ENCODE assay signal across 22 cellular contexts in the genomic region with DNA sequence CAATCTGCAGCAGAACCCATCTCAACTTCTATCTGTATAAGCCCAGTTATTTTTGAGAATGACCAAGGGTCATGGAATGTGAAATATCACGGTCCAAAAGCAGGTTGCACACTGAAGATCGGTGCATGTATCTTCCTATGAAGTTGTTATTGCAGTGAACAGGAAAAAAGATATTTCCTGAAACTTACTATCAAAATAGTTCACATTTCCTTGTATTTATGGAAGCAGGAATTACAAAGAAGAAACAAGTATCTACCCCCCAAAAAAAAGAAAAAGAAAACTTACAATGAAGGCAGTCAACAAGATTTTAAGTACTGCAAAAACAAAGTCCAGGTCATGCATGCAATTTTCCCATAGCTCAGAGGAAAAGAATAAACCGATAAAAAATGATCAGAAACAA.
DNase-seq lines count a peak whose midpoint lies in the region; ATAC-seq and TF ChIP-seq lines count a peak whose summit lies in the region.
"Had no signal": no experiment of that assay in that cellular context is flagged by ENCODE, and none has a peak within 500 bp of the region (broad histone marks: within the 10 kb centered on the region; RNA-seq: fewer than 3 reads in every experiment).

No MANE protein-coding gene starts in this region.

- peaks cover 26% of the 10 kb centered on the region for H3K4me1 ChIP-seq in left ventricle myocardium inferior
- no peaks in the 10 kb centered on the region for H3K4me1 ChIP-seq in endodermal cell (ENCODE audit: control insufficient read depth, insufficient read depth, low read length)
- H3K4me1 ChIP-seq: A549, SJCRH30 had no signal

- H3K36me3 ChIP-seq in left ventricle myocardium inferior (peaks cover 30% of the 10 kb centered on the region), endodermal cell (ENCODE audit: control insufficient read depth, insufficient read depth, low read length) (peaks cover 23% of the 10 kb centered on the region)

- H3K9me3 ChIP-seq in left ventricle myocardium inferior (replicated peaks), result no peaks in the 10 kb centered on the region
- H3K9me3 ChIP-seq in endodermal cell (ENCODE audit: control insufficient read depth, low read length), result no peaks in the 10 kb centered on the region
- no peaks in the 10 kb centered on the region for H3K9me3 ChIP-seq in T-helper 17 cell (ENCODE audit: control insufficient read depth, low read length, poor library complexity, severe bottlenecking)
- H3K9me3 ChIP-seq: A549, MG63, SJCRH30 had no signal

- peak overlapping the region; percentile 45 for H3K27ac Mint-ChIP-seq in endodermal cell
- no peak overlapping the region for H3K27ac Mint-ChIP-seq in T-helper 17 cell
- H3K27ac Mint-ChIP-seq: B cell, CD14-positive monocyte had no signal

- 94% methylated on average over 3 of the region's 3 CpGs; no CpG with 5 or more reads in 1 of the 2 experiments for WGBS in endodermal cell (ENCODE audit: insufficient coverage in 1 of 2, insufficient read length in 1 of 2), 2 experiments

- H3K4me1 Mint-ChIP-seq in endodermal cell, result peaks cover 2% of the 10 kb centered on the region
- no peaks in the 10 kb centered on the region for H3K4me1 Mint-ChIP-seq in T-helper 17 cell
- H3K4me1 Mint-ChIP-seq: B cell, CD14-positive monocyte had no signal

- H3K36me3 Mint-ChIP-seq in endodermal cell (ENCODE audit: low read depth), result peaks cover 11% of the 10 kb centered on the region
- H3K36me3 Mint-ChIP-seq in T-helper 17 cell (ENCODE audit: low read depth), result no peaks in the 10 kb centered on the region
- H3K36me3 Mint-ChIP-seq: CD14-positive monocyte had no signal

- H3K27ac ChIP-seq in left ventricle myocardium inferior (replicated peaks) (peak overlapping the region; percentile 63), endodermal cell (ENCODE audit: low read depth, low read length) (no peak overlapping the region)
- H3K27ac ChIP-seq: A549, SJCRH30 had no signal

- no peak overlapping the region for H3K9ac ChIP-seq in endodermal cell (ENCODE audit: extremely low read depth, low read length, poor library complexity, severe bottlenecking)

- DNase-seq in left ventricle myocardium inferior (no peak), Right ventricle myocardium superior (no peak), endodermal cell (no peak), left lobe of liver (ENCODE audit: low spot score) (no peak), GM13977 (ENCODE audit: low spot score) (no peak), T-helper 17 cell (no peak), iPS-NIHi11 (ENCODE audit: low spot score) (no peak)
- DNase-seq: GF-D8, H7, MG63, NCI-H1417, NCI-H1694 treated with DMSO at 0.1 percent for 48 hours, NCI-H2081 treated with DMSO at 0.1 percent for 48 hours, NCI-H2171 treated with DMSO at 0.1 percent for 48 hours, NCI-H524 treated with DMSO at 0.1 percent for 48 hours, NCI-H82, SJCRH30 had no signal

- no peaks in the 10 kb centered on the region for H3K27me3 ChIP-seq in left ventricle myocardium inferior (ENCODE audit: low read depth)
- no peaks in the 10 kb centered on the region for H3K27me3 ChIP-seq in endodermal cell (ENCODE audit: control insufficient read depth, insufficient read depth, low read length, poor library complexity, severe bottlenecking)
- H3K27me3 ChIP-seq: MG63, SJCRH30 had no signal

- no peaks in the 10 kb centered on the region for H3K9me3 Mint-ChIP-seq in endodermal cell
- H3K9me3 Mint-ChIP-seq: CD14-positive monocyte had no signal

- in situ Hi-C loops in GM13977 (cut with MboI; ENCODE audit: low pct_unique_long_range_greater_than_20kb, low sequenced_read_pairs, unreplicated experiment), result no loop called here

- no peak overlapping the region for H3K4me3 Mint-ChIP-seq in endodermal cell
- H3K4me3 Mint-ChIP-seq in T-helper 17 cell, result no peak overlapping the region
- H3K4me3 Mint-ChIP-seq: B cell, CD14-positive monocyte had no signal

- ATAC-seq in Right ventricle myocardium superior (ENCODE audit: poor library complexity) (no peak), left lobe of liver (peak; percentile 61), T-helper 17 cell (no peak)
- ATAC-seq: A549, K562, Panc1 had no signal

- intact Hi-C loops in left ventricle myocardium inferior (cut with micrococcal nuclease), result no loop called here
- intact Hi-C loops in Right ventricle myocardium superior (cut with DNase I), result no loop called here

- H3K27me3 Mint-ChIP-seq in endodermal cell (ENCODE audit: insufficient read depth), result no peaks in the 10 kb centered on the region
- H3K27me3 Mint-ChIP-seq in T-helper 17 cell, result no peaks in the 10 kb centered on the region
- H3K27me3 Mint-ChIP-seq: B cell had no signal

- TF ChIP-seq CTCF in left ventricle myocardium inferior (IDR thresholded peaks at IDR 0.05; ENCODE audit: borderline replicate concordance), result no peak
- TF ChIP-seq CTCF in endodermal cell (conservative IDR thresholded peaks at IDR 0.05), result no peak
- TF ChIP-seq CTCF in GM13977 (IDR thresholded peaks at IDR 0.05; ENCODE audit: extremely low read depth, insufficient read depth, missing control alignments), result no peak

- H3K4me3 ChIP-seq in left ventricle myocardium inferior (no peak overlapping the region), endodermal cell (ENCODE audit: low read length) (no peak overlapping the region)
- H3K4me3 ChIP-seq: A549, K562, MG63, SJCRH30 had no signal
